Comparison of ENCODE assay signal across 8 cellular contexts in genomic region chrY:19433049-19433448, GRCh38.
DNase-seq lines count a peak whose midpoint lies in the region.
"Had no signal": no experiment of that assay in that cellular context is flagged by ENCODE, and none has a peak within 500 bp of the region (broad histone marks: within the 10 kb centered on the region; RNA-seq: fewer than 3 reads in every experiment).

No MANE protein-coding gene starts in this region.

- DNase-seq in GM03348 (ENCODE audit: low spot score) = peak; percentile 41
- peak; percentile 20 for DNase-seq in KG1 (lab: John Stamatoyannopoulos, UW)
- peak; percentile 43 for DNase-seq in cerebellar cortex (ENCODE audit: low spot score)
- peak; percentile 55 for DNase-seq in pons (ENCODE audit: low spot score)
- DNase-seq in NCI-H345 (lab: John Stamatoyannopoulos, UW) = no peak
- DNase-seq in NCI-H82 treated with DMSO at 0.1 percent for 48 hours (lab: John Stamatoyannopoulos, UW; ENCODE audit: unreplicated experiment) = no peak
- no peak for DNase-seq in activated effector memory CD4-positive, alpha-beta T cell treated with Interleukin-2 at 50 U/mL for 16 hours
- DNase-seq: NCI-H2029 treated with DMSO at 0.1 percent for 48 hours had no signal

Comparison
In these comparisons a context has a peak if more than half of its experiments do, and no peak if none do; other contexts are left out.
1. DNase-seq: peak in GM03348 (single experiment), KG1 (single experiment), cerebellar cortex (single experiment) and pons (single experiment); none in NCI-H345 (single experiment), NCI-H82 treated with DMSO at 0.1 percent for 48 hours (single experiment) and activated effector memory CD4-positive, alpha-beta T cell treated with Interleukin-2 at 50 U/mL for 16 hours (single experiment).